In the genomic region with DNA sequence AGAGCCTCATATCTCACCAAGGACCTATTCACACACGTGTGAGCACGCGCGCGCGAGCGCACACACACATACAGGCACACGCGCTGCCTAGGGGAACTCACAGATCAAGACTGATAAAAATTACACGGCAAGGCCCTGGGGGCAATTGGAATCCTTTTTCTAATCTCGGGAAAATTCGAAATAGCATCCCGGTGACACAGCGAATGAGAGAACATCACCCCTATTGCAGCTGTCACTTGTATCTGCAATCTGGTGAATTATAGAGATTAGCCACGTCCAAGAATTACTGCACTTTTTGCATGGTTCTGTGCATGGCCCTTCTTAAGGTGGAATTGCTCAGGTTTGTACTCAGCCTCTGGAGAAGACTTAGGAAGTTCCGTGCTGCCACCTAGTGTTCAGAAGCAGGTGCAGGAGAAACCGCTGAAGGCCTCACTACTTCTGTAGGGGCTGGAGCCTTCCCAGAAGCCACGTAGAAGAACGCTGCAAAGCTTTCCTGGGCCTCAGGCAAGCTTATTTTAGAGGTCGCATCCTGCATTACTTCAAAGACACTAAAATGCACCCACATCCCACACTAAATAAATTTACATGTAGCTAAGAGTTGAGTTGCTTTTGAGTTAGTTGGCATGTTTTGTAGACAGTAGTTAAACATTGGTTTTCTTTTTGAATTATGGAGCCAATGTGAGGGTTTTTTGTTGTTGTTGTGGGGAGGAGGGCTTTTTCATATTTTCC, we compare ENCODE assay signal across 8 cellular contexts.
DNase-seq lines count a peak whose midpoint lies in the region; ATAC-seq lines count a peak whose summit lies in the region.

No MANE protein-coding gene starts in this region.

- ATAC-seq in HG03039 (IDR thresholded peaks at IDR 0.05; ENCODE audit: unreplicated experiment), result peak; percentile 71

- peak; percentile 88 for DNase-seq in NCI-H2081 (lab: John Stamatoyannopoulos, UW)
- no peak for DNase-seq in NCI-H2081 treated with DMSO at 0.1 percent for 48 hours (lab: John Stamatoyannopoulos, UW)
- peak; percentile 42 for DNase-seq in NCI-H187 treated with DMSO at 0.1 percent for 48 hours (lab: John Stamatoyannopoulos, UW)
- DNase-seq in T-helper 9 cell, result peak; percentile 7
- DNase-seq in brain pericyte (ENCODE audit: low read depth, low spot score), result peak; percentile 15
- peak; percentile 88 for DNase-seq in iPS-NIHi7 (ENCODE audit: extremely low spot score)
- DNase-seq in stimulated activated CD4-positive, alpha-beta T cell treated with anti-CD3 and anti-CD28 coated beads, Interleukin-12 subunit alpha, Interleukin-12 subunit beta, amount 100 ng/mL, for 4 hours, result peak; percentile 38
